In the genomic region with DNA sequence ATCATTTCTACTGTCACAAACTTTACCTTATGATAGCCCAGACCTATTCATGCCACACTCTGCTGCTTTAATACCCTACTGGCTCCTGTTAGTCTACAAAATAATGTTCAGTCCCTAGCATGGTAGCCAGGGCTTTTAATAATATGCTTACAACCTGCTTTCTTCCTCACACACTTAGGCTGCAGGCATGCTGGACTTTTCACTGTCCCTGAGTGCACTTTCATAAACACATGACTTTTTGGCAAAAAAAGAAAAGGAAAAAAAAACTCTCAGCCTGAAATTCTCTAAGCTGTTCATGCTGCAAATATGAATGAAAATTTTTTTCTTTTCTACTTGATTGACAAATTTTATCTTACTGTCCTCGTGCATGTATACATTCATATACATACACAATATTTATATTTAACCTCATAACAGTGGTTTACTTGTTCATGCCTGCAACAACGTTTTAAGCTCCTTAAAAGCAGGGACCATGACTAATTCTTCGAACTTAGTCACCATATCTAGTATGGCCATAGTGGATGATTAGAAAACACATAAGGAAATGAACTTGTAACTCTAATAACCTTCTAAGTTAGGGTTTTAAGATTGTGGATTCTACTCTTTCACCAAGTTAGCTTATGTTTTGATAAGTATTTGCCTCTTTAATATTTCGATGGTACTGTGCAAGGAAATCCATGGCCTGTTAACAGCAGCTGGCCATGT, we compare ENCODE assay signal across 20 cellular contexts.
DNase-seq lines count a peak whose midpoint lies in the region; ATAC-seq and TF ChIP-seq lines count a peak whose summit lies in the region.
"Had no signal": no experiment of that assay in that cellular context is flagged by ENCODE, and none has a peak within 500 bp of the region (broad histone marks: within the 10 kb centered on the region; RNA-seq: fewer than 3 reads in every experiment).

No MANE protein-coding gene starts in this region.

- H3K27me3 Mint-ChIP-seq in activated T-helper 17 cell treated with anti-CD3 and anti-CD28 coated beads, Interleukin-2, amount 50 U/mL, for 72 hours = no peaks in the 10 kb centered on the region
- H3K27me3 Mint-ChIP-seq in effector memory CD8-positive, alpha-beta T cell = no peaks in the 10 kb centered on the region
- no peaks in the 10 kb centered on the region for H3K27me3 Mint-ChIP-seq in activated T-cell treated with anti-CD3 and anti-CD28 coated beads, Interleukin-2, amount 50 U/mL, for 4 hours (ENCODE audit: low read depth)
- H3K27me3 Mint-ChIP-seq: activated CD4-positive, alpha-beta T cell treated with anti-CD3 and anti-CD28 coated beads for 36 hours; CD8-positive, alpha-beta memory T cell; stimulated activated naive CD8-positive, alpha-beta T cell treated with anti-CD3 and anti-CD28 coated beads, Interleukin-15, Interleukin-2, amounts not matched to agents 100 ng/mL and 50 ng/mL, for 24 hours had no signal

- H3K4me3 Mint-ChIP-seq in activated T-helper 17 cell treated with anti-CD3 and anti-CD28 coated beads, Interleukin-2, amount 50 U/mL, for 72 hours = no peak overlapping the region
- no peak overlapping the region for H3K4me3 Mint-ChIP-seq in effector memory CD8-positive, alpha-beta T cell
- H3K4me3 Mint-ChIP-seq in activated T-cell treated with anti-CD3 and anti-CD28 coated beads, Interleukin-2, amount 50 U/mL, for 4 hours = no peak overlapping the region
- H3K4me3 Mint-ChIP-seq: activated CD4-positive, alpha-beta T cell treated with anti-CD3 and anti-CD28 coated beads for 36 hours; CD8-positive, alpha-beta memory T cell; nephron; stimulated activated naive CD8-positive, alpha-beta T cell treated with anti-CD3 and anti-CD28 coated beads, Interleukin-15, Interleukin-2, amounts not matched to agents 100 ng/mL and 50 ng/mL, for 24 hours had no signal

- in situ Hi-C loops in Caki2 (cut with HindIII; ENCODE audit: low pct_unique_long_range_greater_than_20kb, low sequenced_read_pairs) = no loop called here

- no peaks in the 10 kb centered on the region for H3K36me3 Mint-ChIP-seq in activated T-helper 17 cell treated with anti-CD3 and anti-CD28 coated beads, Interleukin-2, amount 50 U/mL, for 72 hours (ENCODE audit: low read depth)
- H3K36me3 Mint-ChIP-seq in effector memory CD8-positive, alpha-beta T cell (ENCODE audit: insufficient read depth) = no peaks in the 10 kb centered on the region
- H3K36me3 Mint-ChIP-seq in activated T-cell treated with anti-CD3 and anti-CD28 coated beads, Interleukin-2, amount 50 U/mL, for 4 hours (ENCODE audit: insufficient read depth) = no peaks in the 10 kb centered on the region
- H3K36me3 Mint-ChIP-seq: CD8-positive, alpha-beta memory T cell had no signal

- peaks cover 6% of the 10 kb centered on the region for H3K9me3 Mint-ChIP-seq in activated T-helper 17 cell treated with anti-CD3 and anti-CD28 coated beads, Interleukin-2, amount 50 U/mL, for 72 hours
- peaks cover 0 to 14% of the 10 kb centered on the region in 2 donors for H3K9me3 Mint-ChIP-seq in effector memory CD8-positive, alpha-beta T cell
- H3K9me3 Mint-ChIP-seq in activated T-cell treated with anti-CD3 and anti-CD28 coated beads, Interleukin-2, amount 50 U/mL, for 4 hours = peaks cover 5% of the 10 kb centered on the region

- intact Hi-C loops in Right ventricle myocardium inferior (cut with DNase I) = no loop called here

- H3K27ac Mint-ChIP-seq in activated T-helper 17 cell treated with anti-CD3 and anti-CD28 coated beads, Interleukin-2, amount 50 U/mL, for 72 hours = no peak overlapping the region
- no peak overlapping the region for H3K27ac Mint-ChIP-seq in effector memory CD8-positive, alpha-beta T cell
- H3K27ac Mint-ChIP-seq: activated CD4-positive, alpha-beta T cell treated with anti-CD3 and anti-CD28 coated beads for 36 hours; CD8-positive, alpha-beta memory T cell; stimulated activated naive CD8-positive, alpha-beta T cell treated with anti-CD3 and anti-CD28 coated beads, Interleukin-15, Interleukin-2, amounts not matched to agents 100 ng/mL and 50 ng/mL, for 24 hours had no signal

- DNase-seq in Caki2 (ENCODE audit: low read depth) (peak; percentile 8), RKO (ENCODE audit: low spot score) (peak; percentile 44), choroid plexus epithelial cell (ENCODE audit: low read depth) (peak; percentile 54), non-pigmented ciliary epithelial cell (ENCODE audit: low read depth) (peak; percentile 44), Right ventricle myocardium inferior (ENCODE audit: missing footprints) (no peak)
- DNase-seq in effector memory CD8-positive, alpha-beta T cell = no peak
- no peak for DNase-seq in activated T-cell treated with anti-CD3 and anti-CD28 coated beads, Interleukin-2, amount 50 U/mL, for 4 hours
- DNase-seq: activated CD4-positive, alpha-beta T cell treated with anti-CD3 and anti-CD28 coated beads for 36 hours; CD8-positive, alpha-beta memory T cell; cortex of kidney; erythroblast; heart right ventricle; NCI-H2029; NCI-H510A; retina; T1000; upper lobe of right lung had no signal

- no peak for ATAC-seq in activated T-helper 17 cell treated with anti-CD3 and anti-CD28 coated beads, Interleukin-2, amount 50 U/mL, for 72 hours (replicated peaks)
- ATAC-seq in Right ventricle myocardium inferior = no peak
- no peak for ATAC-seq in effector memory CD8-positive, alpha-beta T cell (replicated peaks)
- no peak for ATAC-seq in activated T-cell treated with anti-CD3 and anti-CD28 coated beads, Interleukin-2, amount 50 U/mL, for 4 hours
- ATAC-seq: activated CD4-positive, alpha-beta T cell treated with anti-CD3 and anti-CD28 coated beads for 36 hours; heart right ventricle; upper lobe of right lung had no signal

- TF ChIP-seq CTCF in choroid plexus epithelial cell (conservative IDR thresholded peaks at IDR 0.05; ENCODE audit: low read depth, low read length) = no peak

- H3K4me1 Mint-ChIP-seq in activated T-helper 17 cell treated with anti-CD3 and anti-CD28 coated beads, Interleukin-2, amount 50 U/mL, for 72 hours = no peaks in the 10 kb centered on the region
- no peaks in the 10 kb centered on the region for H3K4me1 Mint-ChIP-seq in effector memory CD8-positive, alpha-beta T cell (ENCODE audit: low read depth in 2 of 2)
- no peaks in the 10 kb centered on the region for H3K4me1 Mint-ChIP-seq in activated T-cell treated with anti-CD3 and anti-CD28 coated beads, Interleukin-2, amount 50 U/mL, for 4 hours (ENCODE audit: low read depth)
- H3K4me1 Mint-ChIP-seq: activated CD4-positive, alpha-beta T cell treated with anti-CD3 and anti-CD28 coated beads for 36 hours; CD8-positive, alpha-beta memory T cell had no signal

- no peak overlapping the region for H3K4me3 ChIP-seq in choroid plexus epithelial cell (ENCODE audit: low read depth, low read length)
- H3K4me3 ChIP-seq: heart right ventricle, upper lobe of right lung had no signal

Comparison
In these comparisons a context has a peak if more than half of its experiments do, and no peak if none do; other contexts are left out.
1. DNase-seq: peak in Caki2 (single experiment), RKO (single experiment), choroid plexus epithelial cell (single experiment) and non-pigmented ciliary epithelial cell (single experiment); none in Right ventricle myocardium inferior (single experiment), effector memory CD8-positive, alpha-beta T cell (0 of 3) and activated T-cell treated with anti-CD3 and anti-CD28 coated beads, Interleukin-2, amount 50 U/mL, for 4 hours (single experiment).